In the genomic region with DNA sequence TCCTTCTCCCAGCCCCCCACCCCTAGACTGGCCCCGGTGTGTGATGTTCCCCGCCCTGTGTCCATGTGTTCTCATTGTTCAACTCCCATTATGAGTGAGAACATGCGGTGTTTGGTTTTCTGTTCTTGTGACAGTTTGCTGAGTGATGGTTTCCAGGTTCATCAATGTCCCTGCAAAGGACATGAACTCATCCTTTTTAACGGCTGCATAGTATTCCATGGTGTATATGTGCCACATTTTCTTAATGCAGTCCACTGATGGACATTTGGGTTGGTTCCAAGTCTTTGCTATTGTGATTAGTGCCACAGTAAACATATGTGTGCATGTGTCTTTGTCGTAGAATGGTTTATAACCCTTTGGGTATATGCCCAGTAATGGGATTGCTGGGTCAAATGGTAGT, we compare ENCODE assay signal across 2 cellular contexts. TPM values are rescaled to one million over a fixed set of nuclear protein-coding genes. Genes with fewer than 3 reads are reported as not detected.
"Had no signal": no experiment of that assay in that cellular context is flagged by ENCODE, and none has a peak within 500 bp of the region (broad histone marks: within the 10 kb centered on the region; RNA-seq: fewer than 3 reads in every experiment).

No MANE protein-coding gene starts in this region.

RNA-seq across cellular contexts. Expression of a gene that starts 4.7 kb away (rescaled TPM):
- total RNA-seq: G401 had no signal

RNA-seq across cellular contexts. Expression of a gene that starts 15.2 kb away (rescaled TPM):
- total RNA-seq: G401, GM12878 had no signal

RNA-seq across cellular contexts. Expression of a gene that starts 52.0 kb away (rescaled TPM):
- total RNA-seq: G401 had no signal
